In the genomic region with DNA sequence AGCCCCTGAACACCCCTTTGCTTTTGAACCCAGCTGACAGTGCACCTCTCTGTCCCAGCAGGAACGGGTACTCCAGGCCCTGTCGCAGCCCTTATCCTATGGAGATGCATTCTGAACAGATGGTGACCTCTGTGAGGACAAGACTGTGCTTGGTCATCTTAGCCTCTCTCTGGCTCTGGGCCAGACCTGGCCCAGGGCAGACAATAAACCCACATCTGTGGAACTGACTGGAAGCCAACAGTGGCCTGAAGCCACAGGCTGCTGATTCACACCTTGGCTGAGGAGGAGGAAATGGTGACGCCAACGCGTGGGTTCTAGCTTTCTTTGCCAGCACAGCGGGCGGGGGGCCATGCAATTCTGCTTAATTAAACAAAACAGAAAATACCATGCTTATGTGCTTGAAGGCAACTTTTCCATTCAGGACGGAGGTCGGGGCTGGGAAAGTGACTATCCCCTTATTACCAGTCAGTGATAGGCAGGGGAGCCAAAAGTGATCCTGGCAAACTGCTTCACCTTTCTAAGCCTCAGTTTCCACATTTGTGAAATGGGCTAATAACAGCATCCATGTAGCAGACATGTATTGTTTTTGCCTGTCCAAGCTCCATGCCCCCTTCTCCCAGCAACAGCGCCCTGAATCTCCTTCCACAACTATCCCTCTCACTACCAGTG, we compare ENCODE assay signal across 1 cellular context.
TF ChIP-seq lines count a peak whose summit lies in the region.

No MANE protein-coding gene starts in this region.

TF ChIP-seq in K562, 482 proteins besides CTCF, POLR2A, EP300 and RAD21 (continued from another document and continues in another):
- TF ChIP-seq MAX (CRISPR knock-in tag; IDR thresholded peaks at IDR 0.05) (no peak), MLX (CRISPR knock-in tag; conservative IDR thresholded peaks at IDR 0.05) (no peak), SIX5 (IDR thresholded peaks at IDR 0.05; ENCODE audit: borderline replicate concordance in 1 of 2, insufficient read depth in 1 of 2, low read depth in 1 of 2, low read length in 2 of 2) (no peak), RFX5 (IDR thresholded peaks at IDR 0.05; ENCODE audit: low read depth, low read length) (no peak), ZNF830 (CRISPR knock-in tag; IDR thresholded peaks at IDR 0.05) (no peak), AFF4 (CRISPR knock-in tag; IDR thresholded peaks at IDR 0.05) (no peak), ZNF695 (CRISPR knock-in tag; IDR thresholded peaks at IDR 0.05) (no peak), PTTG1 (tag; IDR thresholded peaks at IDR 0.05; ENCODE audit: low read depth) (no peak), SP1 (CRISPR knock-in tag; IDR thresholded peaks at IDR 0.05) (no peak), SAFB2 (IDR thresholded peaks at IDR 0.05; ENCODE audit: borderline replicate concordance, low read depth, low read length, severe bottlenecking) (no peak), OTX1 (CRISPR knock-in tag; IDR thresholded peaks at IDR 0.05) (no peak), FOXA1 (IDR thresholded peaks at IDR 0.05; ENCODE audit: borderline replicate concordance) (no peak), BCOR (IDR thresholded peaks at IDR 0.05) (0 out of 2 replicates have a peak, but pooled peaks have one; percentile 13), ZNF436 (CRISPR knock-in tag; IDR thresholded peaks at IDR 0.05) (no peak), FOXK2 (conservative IDR thresholded peaks at IDR 0.05 in 1 of 2, IDR thresholded peaks at IDR 0.05 in 1 of 2; ENCODE audit: low read depth in 2 of 2) (no peak), ZNF75A (CRISPR knock-in tag; IDR thresholded peaks at IDR 0.05) (no peak), ADNP (tag; IDR thresholded peaks at IDR 0.05) (no peak), LARP7 (IDR thresholded peaks at IDR 0.05) (no peak), MTA2 (IDR thresholded peaks at IDR 0.05; ENCODE audit: low read depth) (no peak), ZNF133 (CRISPR knock-in tag; IDR thresholded peaks at IDR 0.05) (no peak), ZBTB11 (CRISPR knock-in tag; IDR thresholded peaks at IDR 0.05) (no peak), ZBED1 (IDR thresholded peaks at IDR 0.05) (no peak), ZBTB7A (IDR thresholded peaks at IDR 0.05; ENCODE audit: borderline replicate concordance, control insufficient read depth, low read depth, low read length) (no peak), ZNF253 (CRISPR knock-in tag; conservative IDR thresholded peaks at IDR 0.05) (no peak), MCM2 (IDR thresholded peaks at IDR 0.05; ENCODE audit: low read depth) (no peak), LCOR (CRISPR knock-in tag; IDR thresholded peaks at IDR 0.05) (no peak), SNAPC5 (CRISPR knock-in tag; IDR thresholded peaks at IDR 0.05) (no peak), ZNF77 (CRISPR knock-in tag; IDR thresholded peaks at IDR 0.05) (no peak), NFE2 (IDR thresholded peaks at IDR 0.05; ENCODE audit: low read depth) (peak; percentile 73), ARID2 (IDR thresholded peaks at IDR 0.05) (no peak), HDAC2 (IDR thresholded peaks at IDR 0.05) (0 out of 2 replicates have a peak, but pooled peaks have one; percentile 14), TRIM24 (IDR thresholded peaks at IDR 0.05) (no peak), PYGO2 (tag; IDR thresholded peaks at IDR 0.05) (no peak), POLR2AphosphoS5 (IDR thresholded peaks at IDR 0.05; ENCODE audit: control insufficient read depth, insufficient read depth, low read depth, low read length) (no peak), SRSF9 (IDR thresholded peaks at IDR 0.05; ENCODE audit: borderline replicate concordance, low read depth, low read length) (no peak), HNRNPLL (IDR thresholded peaks at IDR 0.05; ENCODE audit: low read depth, low read length, poor library complexity, severe bottlenecking) (no peak), RBM22 (IDR thresholded peaks at IDR 0.05; ENCODE audit: low read depth, low read length, poor library complexity, severe bottlenecking) (no peak), NR4A1 (CRISPR knock-in tag; IDR thresholded peaks at IDR 0.05) (no peak), NR4A1 (tag; IDR thresholded peaks at IDR 0.05) (no peak), ZBTB17 (CRISPR knock-in tag; IDR thresholded peaks at IDR 0.05) (peak; percentile 87), BRCA1 (IDR thresholded peaks at IDR 0.05) (no peak), BRCA1 (CRISPR knock-in tag; IDR thresholded peaks at IDR 0.05) (no peak), ZNF324 (CRISPR knock-in tag; IDR thresholded peaks at IDR 0.05) (no peak)
- TF ChIP-seq, protein P1, sequence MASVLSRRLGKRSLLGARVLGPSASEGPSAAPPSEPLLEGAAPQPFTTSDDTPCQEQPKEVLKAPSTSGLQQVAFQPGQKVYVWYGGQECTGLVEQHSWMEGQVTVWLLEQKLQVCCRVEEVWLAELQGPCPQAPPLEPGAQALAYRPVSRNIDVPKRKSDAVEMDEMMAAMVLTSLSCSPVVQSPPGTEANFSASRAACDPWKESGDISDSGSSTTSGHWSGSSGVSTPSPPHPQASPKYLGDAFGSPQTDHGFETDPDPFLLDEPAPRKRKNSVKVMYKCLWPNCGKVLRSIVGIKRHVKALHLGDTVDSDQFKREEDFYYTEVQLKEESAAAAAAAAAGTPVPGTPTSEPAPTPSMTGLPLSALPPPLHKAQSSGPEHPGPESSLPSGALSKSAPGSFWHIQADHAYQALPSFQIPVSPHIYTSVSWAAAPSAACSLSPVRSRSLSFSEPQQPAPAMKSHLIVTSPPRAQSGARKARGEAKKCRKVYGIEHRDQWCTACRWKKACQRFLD (CRISPR knock-in tag; IDR thresholded peaks at IDR 0.05) = peak; percentile 76; the same call in 1 of the 2 replicates
- TF ChIP-seq, protein P2, sequence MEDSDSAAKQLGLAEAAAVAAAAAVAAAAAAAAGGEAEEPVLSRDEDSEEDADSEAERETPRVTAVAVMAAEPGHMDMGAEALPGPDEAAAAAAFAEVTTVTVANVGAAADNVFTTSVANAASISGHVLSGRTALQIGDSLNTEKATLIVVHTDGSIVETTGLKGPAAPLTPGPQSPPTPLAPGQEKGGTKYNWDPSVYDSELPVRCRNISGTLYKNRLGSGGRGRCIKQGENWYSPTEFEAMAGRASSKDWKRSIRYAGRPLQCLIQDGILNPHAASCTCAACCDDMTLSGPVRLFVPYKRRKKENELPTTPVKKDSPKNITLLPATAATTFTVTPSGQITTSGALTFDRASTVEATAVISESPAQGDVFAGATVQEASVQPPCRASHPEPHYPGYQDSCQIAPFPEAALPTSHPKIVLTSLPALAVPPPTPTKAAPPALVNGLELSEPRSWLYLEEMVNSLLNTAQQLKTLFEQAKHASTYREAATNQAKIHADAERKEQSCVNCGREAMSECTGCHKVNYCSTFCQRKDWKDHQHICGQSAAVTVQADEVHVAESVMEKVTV (CRISPR knock-in tag; IDR thresholded peaks at IDR 0.05) = no peak
- TF ChIP-seq, protein P3, sequence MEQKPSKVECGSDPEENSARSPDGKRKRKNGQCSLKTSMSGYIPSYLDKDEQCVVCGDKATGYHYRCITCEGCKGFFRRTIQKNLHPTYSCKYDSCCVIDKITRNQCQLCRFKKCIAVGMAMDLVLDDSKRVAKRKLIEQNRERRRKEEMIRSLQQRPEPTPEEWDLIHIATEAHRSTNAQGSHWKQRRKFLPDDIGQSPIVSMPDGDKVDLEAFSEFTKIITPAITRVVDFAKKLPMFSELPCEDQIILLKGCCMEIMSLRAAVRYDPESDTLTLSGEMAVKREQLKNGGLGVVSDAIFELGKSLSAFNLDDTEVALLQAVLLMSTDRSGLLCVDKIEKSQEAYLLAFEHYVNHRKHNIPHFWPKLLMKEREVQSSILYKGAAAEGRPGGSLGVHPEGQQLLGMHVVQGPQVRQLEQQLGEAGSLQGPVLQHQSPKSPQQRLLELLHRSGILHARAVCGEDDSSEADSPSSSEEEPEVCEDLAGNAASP (IDR thresholded peaks at IDR 0.05) = no peak
- TF ChIP-seq, protein P4, sequence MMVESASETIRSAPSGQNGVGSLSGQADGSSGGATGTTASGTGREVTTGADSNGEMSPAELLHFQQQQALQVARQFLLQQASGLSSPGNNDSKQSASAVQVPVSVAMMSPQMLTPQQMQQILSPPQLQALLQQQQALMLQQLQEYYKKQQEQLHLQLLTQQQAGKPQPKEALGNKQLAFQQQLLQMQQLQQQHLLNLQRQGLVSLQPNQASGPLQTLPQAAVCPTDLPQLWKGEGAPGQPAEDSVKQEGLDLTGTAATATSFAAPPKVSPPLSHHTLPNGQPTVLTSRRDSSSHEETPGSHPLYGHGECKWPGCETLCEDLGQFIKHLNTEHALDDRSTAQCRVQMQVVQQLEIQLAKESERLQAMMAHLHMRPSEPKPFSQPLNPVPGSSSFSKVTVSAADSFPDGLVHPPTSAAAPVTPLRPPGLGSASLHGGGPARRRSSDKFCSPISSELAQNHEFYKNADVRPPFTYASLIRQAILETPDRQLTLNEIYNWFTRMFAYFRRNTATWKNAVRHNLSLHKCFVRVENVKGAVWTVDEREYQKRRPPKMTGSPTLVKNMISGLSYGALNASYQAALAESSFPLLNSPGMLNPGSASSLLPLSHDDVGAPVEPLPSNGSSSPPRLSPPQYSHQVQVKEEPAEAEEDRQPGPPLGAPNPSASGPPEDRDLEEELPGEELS (CRISPR knock-in tag; IDR thresholded peaks at IDR 0.05; ENCODE audit: borderline replicate concordance) = no peak
- TF ChIP-seq, protein P5, sequence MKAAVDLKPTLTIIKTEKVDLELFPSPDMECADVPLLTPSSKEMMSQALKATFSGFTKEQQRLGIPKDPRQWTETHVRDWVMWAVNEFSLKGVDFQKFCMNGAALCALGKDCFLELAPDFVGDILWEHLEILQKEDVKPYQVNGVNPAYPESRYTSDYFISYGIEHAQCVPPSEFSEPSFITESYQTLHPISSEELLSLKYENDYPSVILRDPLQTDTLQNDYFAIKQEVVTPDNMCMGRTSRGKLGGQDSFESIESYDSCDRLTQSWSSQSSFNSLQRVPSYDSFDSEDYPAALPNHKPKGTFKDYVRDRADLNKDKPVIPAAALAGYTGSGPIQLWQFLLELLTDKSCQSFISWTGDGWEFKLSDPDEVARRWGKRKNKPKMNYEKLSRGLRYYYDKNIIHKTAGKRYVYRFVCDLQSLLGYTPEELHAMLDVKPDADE (conservative IDR thresholded peaks at IDR 0.05; ENCODE audit: control insufficient read depth, low read depth, low read length) = no peak
